8 cellular contexts compared by ENCODE assay signal in genomic region chr14:92677087-92677668, GRCh38.
DNase-seq lines count a peak whose midpoint lies in the region; ATAC-seq and TF ChIP-seq lines count a peak whose summit lies in the region.

No MANE protein-coding gene starts in this region.

- no peaks in the 10 kb centered on the region for H3K27me3 ChIP-seq in prostate gland (replicated peaks; ENCODE audit: insufficient read depth)

- no peak overlapping the region for H3K27ac ChIP-seq in prostate gland

- DNase-seq in ELR (ENCODE audit: low read depth) (peak; percentile 27), prostate gland (ENCODE audit: low spot score) (no peak), G401 (ENCODE audit: low spot score) (no peak), DMS 273 treated with DMSO at 0.1 percent for 48 hours (lab: John Stamatoyannopoulos, UW) (no peak)
- DNase-seq in activated T-cell treated with anti-CD3 and anti-CD28 coated beads, Interleukin-2, amount 50 U/mL, for 24 hours = peak; percentile 73
- DNase-seq in stimulated activated CD8-positive, alpha-beta memory T cell treated with anti-CD3 and anti-CD28 coated beads, Interleukin-2, amount 100 ng/mL, for 48 hours (ENCODE audit: low read depth in 2 of 2) = peak; percentile 65 to 67

- peak overlapping the region; percentile 89 for H3K27ac Mint-ChIP-seq in activated T-cell treated with anti-CD3 and anti-CD28 coated beads, Interleukin-2, amount 50 U/mL, for 24 hours

- in situ Hi-C loops in G401 (cut with HindIII; ENCODE audit: low sequenced_read_pairs) = no loop called here

- no peaks in the 10 kb centered on the region for H3K9me3 Mint-ChIP-seq in activated T-cell treated with anti-CD3 and anti-CD28 coated beads, Interleukin-2, amount 50 U/mL, for 24 hours

- no peaks in the 10 kb centered on the region for H3K4me1 ChIP-seq in prostate gland (replicated peaks)

- peaks cover 81% of the 10 kb centered on the region for H3K36me3 Mint-ChIP-seq in activated T-cell treated with anti-CD3 and anti-CD28 coated beads, Interleukin-2, amount 50 U/mL, for 24 hours (ENCODE audit: low read depth)

- H3K9me3 ChIP-seq in prostate gland = no peaks in the 10 kb centered on the region

- 91% methylated on average over 4 of the region's 4 CpGs for WGBS in prostate gland

- ATAC-seq in GM19395 (IDR thresholded peaks at IDR 0.05; ENCODE audit: unreplicated experiment) (peak; percentile 79), HG03354 (IDR thresholded peaks at IDR 0.05; ENCODE audit: poor library complexity, severe bottlenecking, unreplicated experiment) (peak; percentile 79)

- TF ChIP-seq POLR2A in prostate gland (IDR thresholded peaks at IDR 0.05) = no peak

- no peak for TF ChIP-seq CTCF in prostate gland (IDR thresholded peaks at IDR 0.05)

- H3K4me1 Mint-ChIP-seq in activated T-cell treated with anti-CD3 and anti-CD28 coated beads, Interleukin-2, amount 50 U/mL, for 24 hours (ENCODE audit: low read depth) = peaks cover 80% of the 10 kb centered on the region

- H3K36me3 ChIP-seq in prostate gland = no peaks in the 10 kb centered on the region

- H3K4me3 ChIP-seq in prostate gland = no peak overlapping the region

- intact Hi-C loops in prostate gland (cut with DNase I) = no loop called here

- H3K4me3 Mint-ChIP-seq in activated T-cell treated with anti-CD3 and anti-CD28 coated beads, Interleukin-2, amount 50 U/mL, for 24 hours = peak overlapping the region; percentile 13

- H3K27me3 Mint-ChIP-seq in activated T-cell treated with anti-CD3 and anti-CD28 coated beads, Interleukin-2, amount 50 U/mL, for 24 hours = no peaks in the 10 kb centered on the region

Comparison
In these comparisons a context has a peak if more than half of its experiments do, and no peak if none do; other contexts are left out.
1. DNase-seq: peak in ELR (single experiment), activated T-cell treated with anti-CD3 and anti-CD28 coated beads, Interleukin-2, amount 50 U/mL, for 24 hours (single experiment) and stimulated activated CD8-positive, alpha-beta memory T cell treated with anti-CD3 and anti-CD28 coated beads, Interleukin-2, amount 100 ng/mL, for 48 hours (2 of 2); none in prostate gland (single experiment), G401 (single experiment) and DMS 273 treated with DMSO at 0.1 percent for 48 hours (single experiment).